ENCODE assay signal across 18 cellular contexts in genomic region chr4:24024597-24024996, GRCh38.
A peak's percentile ranks its signal among the peaks of the same experiment; 100 is the strongest.
DNase-seq lines count a peak whose midpoint lies in the region; ATAC-seq and TF ChIP-seq lines count a peak whose summit lies in the region.
"Had no signal": no experiment of that assay in that cellular context is flagged by ENCODE, and none has a peak within 500 bp of the region (broad histone marks: within the 10 kb centered on the region; RNA-seq: fewer than 3 reads in every experiment).

No MANE protein-coding gene starts in this region.

- no peak overlapping the region for H3K4me3 ChIP-seq in AG10803 (ENCODE audit: low read length)
- no peak overlapping the region for H3K4me3 ChIP-seq in NB4 (ENCODE audit: low read depth, low read length)
- H3K4me3 ChIP-seq in cardiac fibroblast (replicated peaks in 1 of 2; ENCODE audit: low read depth in 2 of 2, low read length in 2 of 2), result no peak overlapping the region
- H3K4me3 ChIP-seq in liver (ENCODE audit: low read depth in 1 of 3, low read length in 3 of 3), result no peak overlapping the region
- H3K4me3 ChIP-seq: GM12878, heart left ventricle, right atrium auricular region had no signal

- TF ChIP-seq CTCF in AG10803 (conservative IDR thresholded peaks at IDR 0.05; ENCODE audit: low read length) (no peak), NB4 (IDR thresholded peaks at IDR 0.05; ENCODE audit: low read depth, low read length) (no peak), cardiac fibroblast (IDR thresholded peaks at IDR 0.05; ENCODE audit: low read depth, low read length) (no peak), liver (IDR thresholded peaks at IDR 0.05; ENCODE audit: low read depth, low read length, missing input control) (no peak)
- no peak for TF ChIP-seq CTCF in CD4-positive, alpha-beta T cell (IDR thresholded peaks at IDR 0.05)

- H3K27ac Mint-ChIP-seq in CD4-positive, alpha-beta T cell, result no peak overlapping the region
- no peak overlapping the region for H3K27ac Mint-ChIP-seq in activated CD8-positive, alpha-beta memory T cell treated with anti-CD3 and anti-CD28 coated beads, Interleukin-2, amount 10 ng/mL, durations not matched to agents 7 days and 5 days
- H3K27ac Mint-ChIP-seq: activated naive CD4-positive, alpha-beta T cell treated with anti-CD3 and anti-CD28 coated beads, Interleukin-2, amount 50 U/mL, for 24 hours; CD4-positive, alpha-beta memory T cell; stimulated activated effector memory CD8-positive, alpha-beta T cell treated with anti-CD3 and anti-CD28 coated beads, Interleukin-12 subunit alpha, Interleukin-12 subunit beta, amount 100 ng/mL, for 72 hours had no signal

- no peak overlapping the region for H3K4me3 Mint-ChIP-seq in CD4-positive, alpha-beta T cell
- no peak overlapping the region for H3K4me3 Mint-ChIP-seq in activated CD8-positive, alpha-beta memory T cell treated with anti-CD3 and anti-CD28 coated beads, Interleukin-2, amount 10 ng/mL, durations not matched to agents 7 days and 5 days
- H3K4me3 Mint-ChIP-seq: activated naive CD4-positive, alpha-beta T cell treated with anti-CD3 and anti-CD28 coated beads, Interleukin-2, amount 50 U/mL, for 24 hours; CD4-positive, alpha-beta memory T cell; stimulated activated effector memory CD8-positive, alpha-beta T cell treated with anti-CD3 and anti-CD28 coated beads, Interleukin-12 subunit alpha, Interleukin-12 subunit beta, amount 100 ng/mL, for 72 hours had no signal

- CTCF ChIA-PET in CD4-positive, alpha-beta T cell (lab: Charles Lee), result no interaction called here
- CTCF ChIA-PET in activated CD8-positive, alpha-beta memory T cell treated with anti-CD3 and anti-CD28 coated beads, Interleukin-2, amount 10 ng/mL, durations not matched to agents 7 days and 5 days (lab: Charles Lee), result no interaction called here

- POLR2A ChIA-PET in CD4-positive, alpha-beta T cell (lab: Charles Lee), result no interaction called here

- DNase-seq in AG10803 (ENCODE audit: low read depth) (peak; percentile 13), NB4 (ENCODE audit: low read depth) (peak; percentile 20), cardiac fibroblast (ENCODE audit: low read depth in 2 of 2) (peak; percentile 34 to 65), NCI-H2171 treated with DMSO at 0.1 percent for 48 hours (lab: John Stamatoyannopoulos, UW) (no peak)
- DNase-seq in CD4-positive, alpha-beta T cell, result no peak
- no peak for DNase-seq in activated CD8-positive, alpha-beta memory T cell treated with anti-CD3 and anti-CD28 coated beads, Interleukin-2, amount 10 ng/mL, durations not matched to agents 7 days and 5 days
- DNase-seq: activated CD4-positive, CD25-positive, alpha-beta regulatory T cell treated with anti-CD3 and anti-CD28 coated beads, Interleukin-2, amount 50 U/mL, for 72 hours; activated T-cell treated with anti-CD3 and anti-CD28 coated beads, Interleukin-2, amount 50 U/mL, for 48 hours; CD4-positive, alpha-beta memory T cell; heart left ventricle; NCI-H1930; NCI-H524 had no signal

- H3K9me3 Mint-ChIP-seq in CD4-positive, alpha-beta T cell, result no peaks in the 10 kb centered on the region
- no peaks in the 10 kb centered on the region for H3K9me3 Mint-ChIP-seq in activated CD8-positive, alpha-beta memory T cell treated with anti-CD3 and anti-CD28 coated beads, Interleukin-2, amount 10 ng/mL, durations not matched to agents 7 days and 5 days (ENCODE audit: low read depth)
- H3K9me3 Mint-ChIP-seq: activated naive CD4-positive, alpha-beta T cell treated with anti-CD3 and anti-CD28 coated beads, Interleukin-2, amount 50 U/mL, for 24 hours; stimulated activated effector memory CD8-positive, alpha-beta T cell treated with anti-CD3 and anti-CD28 coated beads, Interleukin-12 subunit alpha, Interleukin-12 subunit beta, amount 100 ng/mL, for 72 hours had no signal

- H3K27me3 ChIP-seq in liver (ENCODE audit: control insufficient read depth in 4 of 4, insufficient read depth in 4 of 4, low read length in 3 of 4), result no peaks in the 10 kb centered on the region
- H3K27me3 ChIP-seq in CD4-positive, alpha-beta T cell (ENCODE audit: control insufficient read depth, insufficient read depth, low read length), result no peaks in the 10 kb centered on the region
- H3K27me3 ChIP-seq: heart left ventricle, right atrium auricular region had no signal

- ATAC-seq in CD4-positive, alpha-beta T cell (ENCODE audit: poor library complexity), result no peak
- ATAC-seq in HG03159 (IDR thresholded peaks at IDR 0.05; ENCODE audit: unreplicated experiment), result no peak
- ATAC-seq in activated CD8-positive, alpha-beta memory T cell treated with anti-CD3 and anti-CD28 coated beads, Interleukin-2, amount 10 ng/mL, durations not matched to agents 7 days and 5 days, result no peak
- ATAC-seq: GM12878; heart left ventricle; stimulated activated effector memory CD8-positive, alpha-beta T cell treated with anti-CD3 and anti-CD28 coated beads, Interleukin-12 subunit alpha, Interleukin-12 subunit beta, amount 100 ng/mL, for 72 hours had no signal

- H3K4me1 ChIP-seq in liver (ENCODE audit: control insufficient read depth in 4 of 4, insufficient read depth in 4 of 4, low read length in 3 of 4), result peaks cover 0 to 6% (median 2%) of the 10 kb centered on the region in 4 donors
- H3K4me1 ChIP-seq: heart left ventricle, right atrium auricular region had no signal

- H3K27ac ChIP-seq in liver (ENCODE audit: low read depth in 1 of 2, low read length in 2 of 2), result no peak overlapping the region
- no peak overlapping the region for H3K27ac ChIP-seq in CD4-positive, alpha-beta T cell (ENCODE audit: low read depth, low read length)
- H3K27ac ChIP-seq: heart left ventricle, right atrium auricular region had no signal

- H3K36me3 Mint-ChIP-seq in CD4-positive, alpha-beta T cell (ENCODE audit: low read depth), result no peaks in the 10 kb centered on the region
- no peaks in the 10 kb centered on the region for H3K36me3 Mint-ChIP-seq in activated CD8-positive, alpha-beta memory T cell treated with anti-CD3 and anti-CD28 coated beads, Interleukin-2, amount 10 ng/mL, durations not matched to agents 7 days and 5 days
- H3K36me3 Mint-ChIP-seq: activated naive CD4-positive, alpha-beta T cell treated with anti-CD3 and anti-CD28 coated beads, Interleukin-2, amount 50 U/mL, for 24 hours; CD4-positive, alpha-beta memory T cell; stimulated activated effector memory CD8-positive, alpha-beta T cell treated with anti-CD3 and anti-CD28 coated beads, Interleukin-12 subunit alpha, Interleukin-12 subunit beta, amount 100 ng/mL, for 72 hours had no signal

- H3K9me3 ChIP-seq in liver (ENCODE audit: control insufficient read depth in 4 of 4, low read length in 3 of 4), result no peaks in the 10 kb centered on the region
- no peaks in the 10 kb centered on the region for H3K9me3 ChIP-seq in CD4-positive, alpha-beta T cell (ENCODE audit: control insufficient read depth, low read length)
- H3K9me3 ChIP-seq: heart left ventricle, right atrium auricular region had no signal

- H3K27me3 Mint-ChIP-seq in CD4-positive, alpha-beta T cell, result no peaks in the 10 kb centered on the region
- H3K27me3 Mint-ChIP-seq in activated CD8-positive, alpha-beta memory T cell treated with anti-CD3 and anti-CD28 coated beads, Interleukin-2, amount 10 ng/mL, durations not matched to agents 7 days and 5 days, result no peaks in the 10 kb centered on the region
- H3K27me3 Mint-ChIP-seq: activated naive CD4-positive, alpha-beta T cell treated with anti-CD3 and anti-CD28 coated beads, Interleukin-2, amount 50 U/mL, for 24 hours; CD4-positive, alpha-beta memory T cell had no signal

- H3K36me3 ChIP-seq in liver (ENCODE audit: control insufficient read depth in 4 of 4, insufficient read depth in 3 of 4, low read depth in 1 of 4, low read length in 3 of 4), result no peaks in the 10 kb centered on the region
- H3K36me3 ChIP-seq: heart left ventricle, right atrium auricular region had no signal

- WGBS in liver, result 63% methylated on average over 4 of the region's 4 CpGs

- peak; percentile 31 to 42 for TF ChIP-seq RAD21 in liver (IDR thresholded peaks at IDR 0.05)

- no peak for TF ChIP-seq POLR2A in NB4 (IDR thresholded peaks at IDR 0.05; ENCODE audit: extremely low read depth, insufficient read length)

- intact Hi-C loops in CD4-positive, alpha-beta T cell (cut with DNase I, micrococcal nuclease), result no loop called here

- H3K9ac ChIP-seq in liver (ENCODE audit: low read depth in 1 of 2, low read length in 2 of 2), result no peak overlapping the region

- H3K4me1 Mint-ChIP-seq in CD4-positive, alpha-beta T cell (ENCODE audit: low read depth), result no peaks in the 10 kb centered on the region
- H3K4me1 Mint-ChIP-seq in activated CD8-positive, alpha-beta memory T cell treated with anti-CD3 and anti-CD28 coated beads, Interleukin-2, amount 10 ng/mL, durations not matched to agents 7 days and 5 days, result no peaks in the 10 kb centered on the region
- H3K4me1 Mint-ChIP-seq: activated naive CD4-positive, alpha-beta T cell treated with anti-CD3 and anti-CD28 coated beads, Interleukin-2, amount 50 U/mL, for 24 hours; CD4-positive, alpha-beta memory T cell; stimulated activated effector memory CD8-positive, alpha-beta T cell treated with anti-CD3 and anti-CD28 coated beads, Interleukin-12 subunit alpha, Interleukin-12 subunit beta, amount 100 ng/mL, for 72 hours had no signal

TF ChIP-seq in liver, 16 proteins besides CTCF, POLR2A, EP300 and RAD21:
- TF ChIP-seq SP1 (IDR thresholded peaks at IDR 0.05) (peak; percentile 22), GABPA (IDR thresholded peaks at IDR 0.05 in 1 of 2, conservative IDR thresholded peaks at IDR 0.05 in 1 of 2) (no peak), FOXA2 (IDR thresholded peaks at IDR 0.05) (peak; percentile 40), HNF4A (conservative IDR thresholded peaks at IDR 0.05) (peak in 1 of 2 donors; percentile 50), RXRA (IDR thresholded peaks at IDR 0.05) (peak; percentile 9 to 67), TAF1 (conservative IDR thresholded peaks at IDR 0.05) (no peak), JUND (IDR thresholded peaks at IDR 0.05) (peak in 1 of 2 donors; percentile 32)

Comparison
In these comparisons a context has a peak if more than half of its experiments do, and no peak if none do; other contexts are left out.
1. DNase-seq: peak in AG10803 (single experiment), NB4 (single experiment) and cardiac fibroblast (2 of 2); none in NCI-H2171 treated with DMSO at 0.1 percent for 48 hours (single experiment), CD4-positive, alpha-beta T cell (0 of 10) and activated CD8-positive, alpha-beta memory T cell treated with anti-CD3 and anti-CD28 coated beads, Interleukin-2, amount 10 ng/mL, durations not matched to agents 7 days and 5 days (single experiment).